26 cellular contexts compared by ENCODE assay signal in genomic region chr1:43235040-43235439, GRCh38. TPM values are rescaled to one million over a fixed set of nuclear protein-coding genes. Genes with fewer than 3 reads are reported as not detected.
"Had no signal": no experiment of that assay in that cellular context is flagged by ENCODE, and none has a peak within 500 bp of the region (broad histone marks: within the 10 kb centered on the region; RNA-seq: fewer than 3 reads in every experiment).

No MANE protein-coding gene starts in this region.

- H3K4me3 ChIP-seq: ascending aorta, coronary artery, left lung, ovary, psoas muscle, tibial artery had no signal

- H3K36me3 ChIP-seq: ascending aorta, brain microvascular endothelial cell, left lung, neutrophil, ovary, tibial artery had no signal

- H3K4me1 ChIP-seq: ascending aorta had no signal

- H3K27ac Mint-ChIP-seq: activated CD4-positive, alpha-beta T cell treated with anti-CD3 and anti-CD28 coated beads, Interleukin-2, amount 10 ng/mL, durations not matched to agents 24 days and 14 days; activated CD8-positive, alpha-beta T cell treated with anti-CD3 and anti-CD28 coated beads for 36 hours; activated naive CD4-positive, alpha-beta T cell treated with anti-CD3 and anti-CD28 coated beads, Interleukin-2, amount 50 U/mL, for 24 hours; activated T-helper 1 cell treated with anti-CD3 and anti-CD28 coated beads, Interleukin-12 subunit alpha, Interleukin-12 subunit beta, Interleukin-2, Interleukin-4 antibody, amounts not matched to agents 30 ng/mL and 10 ng/mL and 1 ng/mL, durations not matched to agents 14 hours and 24 hours and 36 hours; immature natural killer cell; natural killer cell treated with Interleukin-12 subunit alpha and Interleukin-12 subunit beta and Interleukin-15 and Interleukin-18, amount 100 ng/mL, for 72 hours had no signal

- H3K9me3 Mint-ChIP-seq: activated CD4-positive, alpha-beta T cell treated with anti-CD3 and anti-CD28 coated beads, Interleukin-2, amount 10 ng/mL, durations not matched to agents 24 days and 14 days; activated CD8-positive, alpha-beta T cell treated with anti-CD3 and anti-CD28 coated beads for 36 hours; activated naive CD4-positive, alpha-beta T cell treated with anti-CD3 and anti-CD28 coated beads, Interleukin-2, amount 50 U/mL, for 24 hours; activated T-helper 1 cell treated with anti-CD3 and anti-CD28 coated beads, Interleukin-12 subunit alpha, Interleukin-12 subunit beta, Interleukin-2, Interleukin-4 antibody, amounts not matched to agents 30 ng/mL and 10 ng/mL and 1 ng/mL, durations not matched to agents 14 hours and 24 hours and 36 hours; central memory CD8-positive, alpha-beta T cell; immature natural killer cell; natural killer cell treated with Interleukin-12 subunit alpha and Interleukin-12 subunit beta and Interleukin-15 and Interleukin-18, amount 100 ng/mL, for 72 hours had no signal

- H3K36me3 Mint-ChIP-seq: activated naive CD4-positive, alpha-beta T cell treated with anti-CD3 and anti-CD28 coated beads, Interleukin-2, amount 50 U/mL, for 24 hours; immature natural killer cell; natural killer cell treated with Interleukin-12 subunit alpha and Interleukin-12 subunit beta and Interleukin-15 and Interleukin-18, amount 100 ng/mL, for 72 hours had no signal

- ATAC-seq: activated CD4-positive, CD25-positive, alpha-beta regulatory T cell treated with anti-CD3 and anti-CD28 coated beads, Interleukin-2, amount 50 U/mL, for 24 hours; activated CD8-positive, alpha-beta T cell treated with anti-CD3 and anti-CD28 coated beads for 36 hours; psoas muscle; stimulated activated naive CD8-positive, alpha-beta T cell treated with anti-CD3 and anti-CD28 coated beads, Interleukin-15, Interleukin-2, amounts not matched to agents 100 U/mL and 50 U/mL, for 24 hours had no signal

- H3K4me1 Mint-ChIP-seq: activated naive CD4-positive, alpha-beta T cell treated with anti-CD3 and anti-CD28 coated beads, Interleukin-2, amount 50 U/mL, for 24 hours; central memory CD8-positive, alpha-beta T cell; immature natural killer cell had no signal

- H3K27me3 ChIP-seq: ascending aorta, brain microvascular endothelial cell, left lung, neutrophil, ovary had no signal

- H3K9me3 ChIP-seq: ascending aorta, left lung, neutrophil, ovary, psoas muscle, tibial artery had no signal

- H3K27ac ChIP-seq: ascending aorta, brain microvascular endothelial cell, coronary artery, left lung, neutrophil, ovary, psoas muscle, tibial artery had no signal

- H3K4me3 Mint-ChIP-seq: activated CD4-positive, alpha-beta T cell treated with anti-CD3 and anti-CD28 coated beads, Interleukin-2, amount 10 ng/mL, durations not matched to agents 24 days and 14 days; activated CD8-positive, alpha-beta T cell treated with anti-CD3 and anti-CD28 coated beads for 36 hours; activated naive CD4-positive, alpha-beta T cell treated with anti-CD3 and anti-CD28 coated beads, Interleukin-2, amount 50 U/mL, for 24 hours; activated T-helper 1 cell treated with anti-CD3 and anti-CD28 coated beads, Interleukin-12 subunit alpha, Interleukin-12 subunit beta, Interleukin-2, Interleukin-4 antibody, amounts not matched to agents 30 ng/mL and 10 ng/mL and 1 ng/mL, durations not matched to agents 14 hours and 24 hours and 36 hours; central memory CD8-positive, alpha-beta T cell; immature natural killer cell; natural killer cell treated with Interleukin-12 subunit alpha and Interleukin-12 subunit beta and Interleukin-15 and Interleukin-18, amount 100 ng/mL, for 72 hours had no signal

- H3K27me3 Mint-ChIP-seq: activated CD8-positive, alpha-beta T cell treated with anti-CD3 and anti-CD28 coated beads for 36 hours; activated naive CD4-positive, alpha-beta T cell treated with anti-CD3 and anti-CD28 coated beads, Interleukin-2, amount 50 U/mL, for 24 hours had no signal

- DNase-seq: activated CD4-positive, alpha-beta T cell treated with anti-CD3 and anti-CD28 coated beads, Interleukin-2, amount 10 ng/mL, durations not matched to agents 24 days and 14 days; activated CD8-positive, alpha-beta T cell treated with anti-CD3 and anti-CD28 coated beads for 36 hours; activated gamma-delta T cell; brain microvascular endothelial cell; immature natural killer cell; left lung; midbrain; ovary; psoas muscle; stimulated activated CD4-positive, alpha-beta T cell treated with anti-CD3 and anti-CD28 coated beads, Interleukin-12 subunit alpha, Interleukin-12 subunit beta, amount 100 ng/mL, for 4 hours; stimulated activated CD4-positive, alpha-beta T cell treated with anti-CD3 and anti-CD28 coated beads, Interleukin-4, amount 100 ng/mL, for 4 hours; stimulated activated naive CD8-positive, alpha-beta T cell treated with anti-CD3 and anti-CD28 coated beads, Interleukin-15, Interleukin-2, amounts not matched to agents 100 U/mL and 50 U/mL, for 24 hours; T-helper 1 cell; T-helper 9 cell had no signal

RNA-seq across cellular contexts. Expression of gene TMEM125, which starts 34.7 kb away (rescaled TPM):
- total RNA-seq: activated CD4-positive, alpha-beta T cell treated with anti-CD3 and anti-CD28 coated beads, Interleukin-2, amount 10 ng/mL, durations not matched to agents 24 days and 14 days; activated T-helper 1 cell treated with anti-CD3 and anti-CD28 coated beads, Interleukin-12 subunit alpha, Interleukin-12 subunit beta, Interleukin-2, Interleukin-4 antibody, amounts not matched to agents 30 ng/mL and 10 ng/mL and 1 ng/mL, durations not matched to agents 14 hours and 24 hours and 36 hours; ascending aorta; natural killer cell treated with Interleukin-12 subunit alpha and Interleukin-12 subunit beta and Interleukin-15 and Interleukin-18, amount 100 ng/mL, for 72 hours; psoas muscle had no signal
- polyA plus RNA-seq: psoas muscle had no signal

RNA-seq across cellular contexts. Expression of gene C1orf210, which starts 50.3 kb away (rescaled TPM):
- total RNA-seq: activated CD4-positive, alpha-beta T cell treated with anti-CD3 and anti-CD28 coated beads, Interleukin-2, amount 10 ng/mL, durations not matched to agents 24 days and 14 days; activated CD8-positive, alpha-beta T cell treated with anti-CD3 and anti-CD28 coated beads for 36 hours; activated T-helper 1 cell treated with anti-CD3 and anti-CD28 coated beads, Interleukin-12 subunit alpha, Interleukin-12 subunit beta, Interleukin-2, Interleukin-4 antibody, amounts not matched to agents 30 ng/mL and 10 ng/mL and 1 ng/mL, durations not matched to agents 14 hours and 24 hours and 36 hours; ascending aorta; fibroblast of villous mesenchyme; natural killer cell treated with Interleukin-12 subunit alpha and Interleukin-12 subunit beta and Interleukin-15 and Interleukin-18, amount 100 ng/mL, for 72 hours; psoas muscle; right cardiac atrium; skeletal muscle tissue had no signal
- polyA plus RNA-seq: immature natural killer cell, ovary had no signal
